22 cellular contexts compared by ENCODE assay signal in genomic region chr1:43319766-43320165, GRCh38. TPM values are rescaled to one million over a fixed set of nuclear protein-coding genes. Genes with fewer than 3 reads are reported as not detected.
"Had no signal": no experiment of that assay in that cellular context is flagged by ENCODE, and none has a peak within 500 bp of the region (broad histone marks: within the 10 kb centered on the region; RNA-seq: fewer than 3 reads in every experiment).

No MANE protein-coding gene starts in this region.

- H3K9me3 ChIP-seq: psoas muscle, right lobe of liver, thoracic aorta had no signal

- H3K4me1 ChIP-seq: left lung, psoas muscle, right lobe of liver had no signal

- H3K27ac Mint-ChIP-seq: activated T-cell treated with anti-CD3 and anti-CD28 coated beads, Interleukin-2, amount 50 U/mL, for 72 hours; brain; stimulated activated naive B cell treated with anti-CD40 and anti-IgM and Interleukin-4, amounts not matched to agents 10 μg/mL and 1 μg/mL and 100 μg/mL, for 72 hours had no signal

- H3K27me3 Mint-ChIP-seq: stimulated activated naive B cell treated with anti-CD40 and anti-IgM and Interleukin-4, amounts not matched to agents 10 μg/mL and 1 μg/mL and 100 μg/mL, for 72 hours had no signal

- H3K36me3 Mint-ChIP-seq: brain had no signal

- H3K4me3 Mint-ChIP-seq: activated T-cell treated with anti-CD3 and anti-CD28 coated beads, Interleukin-2, amount 50 U/mL, for 72 hours; brain; stimulated activated naive B cell treated with anti-CD40 and anti-IgM and Interleukin-4, amounts not matched to agents 10 μg/mL and 1 μg/mL and 100 μg/mL, for 72 hours had no signal

- ATAC-seq: activated T-cell treated with anti-CD3 and anti-CD28 coated beads, Interleukin-2, amount 50 U/mL, for 72 hours; left lung; psoas muscle; right lobe of liver; SK-N-SH treated with all-trans-retinoic acid at 6 μM for 48 hours had no signal

- DNase-seq: activated CD4-positive, alpha-beta T cell treated with anti-CD3 and anti-CD28 coated beads for 1 hour; activated naive CD4-positive, alpha-beta T cell treated with Interleukin-2 at 50 U/mL for 16 hours; activated T-cell treated with anti-CD3 and anti-CD28 coated beads, Interleukin-2, amount 50 U/mL, for 72 hours; central memory CD4-positive, alpha-beta T cell; erythroblast; hypothalamus; mammary epithelial cell; psoas muscle; right lobe of liver; stimulated activated CD4-positive, alpha-beta T cell treated with anti-CD3 and anti-CD28 coated beads, Interleukin-4, amount 100 ng/mL, for 24 hours; stimulated activated naive B cell treated with anti-CD40 and anti-IgM and Interleukin-4, amounts not matched to agents 10 μg/mL and 1 μg/mL and 100 μg/mL, for 72 hours; WERI-Rb-1 had no signal

- H3K36me3 ChIP-seq: right lobe of liver, thoracic aorta, WERI-Rb-1 had no signal

- H3K4me3 ChIP-seq: left lung, psoas muscle, right lobe of liver, thoracic aorta had no signal

- FAIRE-seq: colon, frontal cortex had no signal

- H3K27ac ChIP-seq: left lung, psoas muscle, right lobe of liver, thoracic aorta, WERI-Rb-1 had no signal

- H3K27me3 ChIP-seq: left lung, right lobe of liver had no signal

RNA-seq across cellular contexts. Expression of gene MPL, which starts 17.9 kb away (rescaled TPM):
- total RNA-seq: activated CD8-positive, alpha-beta memory T cell treated with anti-CD3 and anti-CD28 coated beads for 36 hours; activated T-cell treated with anti-CD3 and anti-CD28 coated beads, Interleukin-2, amount 50 U/mL, for 72 hours; frontal cortex; osteocyte; T-helper 1 cell treated with Interleukin-12 subunit alpha and Interleukin-12 subunit beta and Interleukin-4 antibody, amounts not matched to agents 30 ng/mL and 1 ng/mL, for 36 hours; thoracic aorta; urinary bladder had no signal

RNA-seq across cellular contexts. Expression of gene TIE1, which starts 19.0 kb away (rescaled TPM):
- total RNA-seq: mammary epithelial cell, osteocyte had no signal
- polyA plus RNA-seq: mammary epithelial cell had no signal

RNA-seq across cellular contexts. Expression of gene C1orf210, which starts 34.4 kb away (rescaled TPM):
- total RNA-seq: activated CD8-positive, alpha-beta memory T cell treated with anti-CD3 and anti-CD28 coated beads for 36 hours; frontal cortex; osteocyte; psoas muscle; T-helper 1 cell treated with Interleukin-12 subunit alpha and Interleukin-12 subunit beta and Interleukin-4 antibody, amounts not matched to agents 30 ng/mL and 1 ng/mL, for 36 hours; thoracic aorta had no signal
